ENCODE assay signal across 19 cellular contexts in genomic region chr9:125556046-125556445, GRCh38.
DNase-seq lines count a peak whose midpoint lies in the region; ATAC-seq, FAIRE-seq and TF ChIP-seq lines count a peak whose summit lies in the region.
"Had no signal": no experiment of that assay in that cellular context is flagged by ENCODE, and none has a peak within 500 bp of the region (broad histone marks: within the 10 kb centered on the region; RNA-seq: fewer than 3 reads in every experiment).

No MANE protein-coding gene starts in this region.

- peaks cover 0 to 11% (median 5%) of the 10 kb centered on the region in 9 donors for H3K36me3 ChIP-seq in heart left ventricle
- H3K36me3 ChIP-seq: BE2C, Peyer's patch had no signal

- FAIRE-seq in RCC 7860 (lab: Jason Lieb, UNC) (no peak), D721Med (lab: Jason Lieb, UNC) (no peak)
- FAIRE-seq: A549, GM12878 had no signal

- peak overlapping the region in 3 of 12 donors; percentile 7 to 20 (median 16) for H3K27ac ChIP-seq in heart left ventricle
- H3K27ac ChIP-seq: A549, Peyer's patch had no signal

- H3K36me3 Mint-ChIP-seq in nephron progenitor cell (ENCODE audit: low read depth) (peaks cover 5% of the 10 kb centered on the region), progenitor cell of endocrine pancreas (ENCODE audit: insufficient read depth) (peaks cover 4% of the 10 kb centered on the region)

- peak; percentile 91 for DNase-seq in Caki2 (ENCODE audit: low read depth)
- DNase-seq in RCC 7860 (ENCODE audit: low spot score) = peak; percentile 8
- DNase-seq in heart left ventricle = peak in 1 of 5 donors; percentile 44
- no peak for DNase-seq in nephron progenitor cell
- DNase-seq in T1000 (lab: John Stamatoyannopoulos, UW) = no peak
- DNase-seq in D721Med (ENCODE audit: insufficient read length, low spot score) = no peak
- DNase-seq in progenitor cell of endocrine pancreas (ENCODE audit: low spot score, unreplicated experiment) = no peak
- DNase-seq in SW 1271 (lab: John Stamatoyannopoulos, UW) = no peak
- DNase-seq: BE2C, DMS 273 treated with DMSO at 0.1 percent for 48 hours, DMS79 treated with DMSO at 0.1 percent for 48 hours, GOT3, Kasumi-1, NCI-H187, NCI-H446, NCI-H526, Peyer's patch had no signal

- H3K27me3 Mint-ChIP-seq in nephron progenitor cell (ENCODE audit: low read depth, poor library complexity) = no peaks in the 10 kb centered on the region
- H3K27me3 Mint-ChIP-seq in progenitor cell of endocrine pancreas = no peaks in the 10 kb centered on the region

- no peak for TF ChIP-seq POLR2A in heart left ventricle (IDR thresholded peaks at IDR 0.05)

- H3K27ac Mint-ChIP-seq in nephron progenitor cell (peak overlapping the region; percentile 73), progenitor cell of endocrine pancreas (no peak overlapping the region)

- H3K9me3 Mint-ChIP-seq in nephron progenitor cell = no peaks in the 10 kb centered on the region
- H3K9me3 Mint-ChIP-seq in progenitor cell of endocrine pancreas (ENCODE audit: low read depth) = no peaks in the 10 kb centered on the region

- no peaks in the 10 kb centered on the region for H3K27me3 ChIP-seq in heart left ventricle
- H3K27me3 ChIP-seq: BE2C, Peyer's patch had no signal

- ATAC-seq in heart left ventricle = peak in 3 of 4 donors; percentile 4 to 53 (median 45)
- ATAC-seq: A549, GM12878 had no signal

- WGBS in heart left ventricle, 4 donors = 62 to 76% (median 70%) methylated on average over 4 of the region's 4 CpGs

- H3K4me3 Mint-ChIP-seq in nephron progenitor cell (no peak overlapping the region), progenitor cell of endocrine pancreas (ENCODE audit: low read depth) (no peak overlapping the region)

- intact Hi-C loops in heart left ventricle (cut with DNase I) = loop anchor here in 8 of 10 donors (2.0 to 10.0 kb wide), 10 partner anchors 19 to 671 kb away; partner anchors contain the start of gene PBX3 (in 3 of the 8)

- H3K4me1 ChIP-seq in heart left ventricle = peaks cover 1 to 37% (median 11%) of the 10 kb centered on the region in 12 donors
- H3K4me1 ChIP-seq: BE2C had no signal

- H3K4me3 ChIP-seq in heart left ventricle = no peak overlapping the region
- H3K4me3 ChIP-seq: A549, GM12878, Peyer's patch had no signal

- H3K9me3 ChIP-seq in heart left ventricle = no peaks in the 10 kb centered on the region
- H3K9me3 ChIP-seq: A549, BE2C, Peyer's patch had no signal

- H3K4me1 Mint-ChIP-seq in nephron progenitor cell = peaks cover 47% of the 10 kb centered on the region
- H3K4me1 Mint-ChIP-seq in progenitor cell of endocrine pancreas (ENCODE audit: low read depth) = no peaks in the 10 kb centered on the region

- TF ChIP-seq CTCF in heart left ventricle (IDR thresholded peaks at IDR 0.05) (no peak), nephron progenitor cell (IDR thresholded peaks at IDR 0.05) (no peak), D721Med (IDR thresholded peaks at IDR 0.05; ENCODE audit: insufficient read depth, missing control alignments) (no peak), progenitor cell of endocrine pancreas (IDR thresholded peaks at IDR 0.05; ENCODE audit: unreplicated experiment) (no peak)

- in situ Hi-C loops in Caki2 (cut with HindIII; ENCODE audit: low pct_unique_long_range_greater_than_20kb, low sequenced_read_pairs) = no loop called here

Comparison
In these comparisons a context has a peak if more than half of its experiments do, and no peak if none do; other contexts are left out.
1. DNase-seq: peak in Caki2 (single experiment) and RCC 7860 (single experiment); none in nephron progenitor cell (single experiment), T1000 (single experiment), D721Med (single experiment), progenitor cell of endocrine pancreas (single experiment) and SW 1271 (0 of 2).